In genomic region chr9:88379352-88379751, GRCh38 we compare ENCODE assay signal across 26 cellular contexts.
"Had no signal": no experiment of that assay in that cellular context is flagged by ENCODE, and none has a peak within 500 bp of the region (broad histone marks: within the 10 kb centered on the region; RNA-seq: fewer than 3 reads in every experiment).

No MANE protein-coding gene starts in this region.

- H3K27ac Mint-ChIP-seq: memory B cell; natural killer cell treated with Interleukin-12 subunit alpha and Interleukin-12 subunit beta and Interleukin-15 and Interleukin-18, amount 100 ng/mL, for 72 hours; neural progenitor cell; type B pancreatic cell had no signal

- FAIRE-seq: endometrium, frontal cortex, kidney, urothelium cell line had no signal

- H3K27me3 Mint-ChIP-seq: type B pancreatic cell had no signal

- H3K36me3 ChIP-seq: heart right ventricle, left ventricle myocardium inferior, lower lobe of right lung, neural progenitor cell, ovary, right atrium auricular region, sigmoid colon had no signal

- H3K9me3 ChIP-seq: lower lobe of right lung, ovary, right atrium auricular region had no signal

- H3K4me3 ChIP-seq: coronary artery, dorsolateral prefrontal cortex, heart right ventricle, left ventricle myocardium inferior, lower lobe of right lung, neural progenitor cell, ovary, right atrium auricular region, sigmoid colon, skin epidermis had no signal

- H3K4me1 ChIP-seq: heart right ventricle, left ventricle myocardium inferior, lower lobe of right lung, neural progenitor cell, right atrium auricular region, sigmoid colon had no signal

- H3K27me3 ChIP-seq: dorsolateral prefrontal cortex, heart right ventricle, neural progenitor cell, ovary, right atrium auricular region, sigmoid colon had no signal

- H2AFZ ChIP-seq: neural progenitor cell had no signal

- H3K27ac ChIP-seq: coronary artery, dorsolateral prefrontal cortex, heart right ventricle, left ventricle myocardium inferior, lower lobe of right lung, neural progenitor cell, ovary, right atrium auricular region, sigmoid colon, skin epidermis had no signal

- H3K4me2 ChIP-seq: neural progenitor cell had no signal

- ATAC-seq: esophagus mucosa; heart right ventricle; left cardiac atrium; lower lobe of right lung; natural killer cell treated with Interleukin-12 subunit alpha and Interleukin-12 subunit beta and Interleukin-15 and Interleukin-18, amount 100 ng/mL, for 72 hours had no signal

- H3K9ac ChIP-seq: neural progenitor cell had no signal

- DNase-seq: dorsolateral prefrontal cortex; effector CD8-positive, alpha-beta T cell; heart right ventricle; hypothalamus; kidney; left cardiac atrium; left ventricle myocardium inferior; lower lobe of right lung; midbrain; nucleus accumbens; ovary; sigmoid colon; stimulated activated CD4-positive, alpha-beta T cell treated with anti-CD3 and anti-CD28 coated beads, Interleukin-2, amount 100 ng/mL, for 24 hours; stimulated activated CD4-positive, alpha-beta T cell treated with anti-CD3 and anti-CD28 coated beads, Interleukin-4, amount 100 ng/mL, for 4 hours; stimulated activated naive CD4-positive, alpha-beta T cell had no signal

- H3K4me1 Mint-ChIP-seq: memory B cell, neural progenitor cell had no signal

- H3K4me3 Mint-ChIP-seq: memory B cell; natural killer cell treated with Interleukin-12 subunit alpha and Interleukin-12 subunit beta and Interleukin-15 and Interleukin-18, amount 100 ng/mL, for 72 hours; neural progenitor cell; type B pancreatic cell had no signal

- H3K9me3 Mint-ChIP-seq: natural killer cell treated with Interleukin-12 subunit alpha and Interleukin-12 subunit beta and Interleukin-15 and Interleukin-18, amount 100 ng/mL, for 72 hours; type B pancreatic cell had no signal

- H3K36me3 Mint-ChIP-seq: memory B cell, neural progenitor cell had no signal
